Comparison of ENCODE assay signal across 9 cellular contexts in genomic region chr6:109304284-109305015, GRCh38.
DNase-seq lines count a peak whose midpoint lies in the region; ATAC-seq and TF ChIP-seq lines count a peak whose summit lies in the region.
"Had no signal": no experiment of that assay in that cellular context is flagged by ENCODE, and none has a peak within 500 bp of the region (broad histone marks: within the 10 kb centered on the region; RNA-seq: fewer than 3 reads in every experiment).

No MANE protein-coding gene starts in this region.

- H3K27ac Mint-ChIP-seq in CD8-positive, alpha-beta T cell: no peak overlapping the region

- no peak overlapping the region for H3K4me3 Mint-ChIP-seq in CD8-positive, alpha-beta T cell

- H3K36me3 Mint-ChIP-seq in CD8-positive, alpha-beta T cell: no peaks in the 10 kb centered on the region

- H3K36me3 ChIP-seq in mesodermal cell (ENCODE audit: control insufficient read depth, insufficient read depth, low read length): no peaks in the 10 kb centered on the region
- H3K36me3 ChIP-seq in CD8-positive, alpha-beta T cell (ENCODE audit: insufficient read depth, low read length): no peaks in the 10 kb centered on the region

- 70 to 81% methylated on average over 3 of the region's 3 CpGs for WGBS in mesodermal cell (ENCODE audit: insufficient coverage in 2 of 2), 2 experiments

- DNase-seq in GM12865 (ENCODE audit: low read depth) (peak; percentile 30), SKM-1 treated with dmso at 0.1 percent for 144 hours (lab: John Stamatoyannopoulos, UW; ENCODE audit: unreplicated experiment) (peak; percentile 53), ureter (ENCODE audit: low spot score) (no peak)
- DNase-seq in CD8-positive, alpha-beta T cell: no peak
- DNase-seq: RPMI8226 had no signal

- peaks cover 35% of the 10 kb centered on the region for H3K4me1 ChIP-seq in mesodermal cell (ENCODE audit: control insufficient read depth, insufficient read depth, low read length, poor library complexity, severe bottlenecking)
- H3K4me1 ChIP-seq in CD8-positive, alpha-beta T cell (ENCODE audit: insufficient read depth, low read length): no peaks in the 10 kb centered on the region

- H3K4me1 Mint-ChIP-seq in CD8-positive, alpha-beta T cell (ENCODE audit: low read depth): peaks cover 5% of the 10 kb centered on the region

- ATAC-seq in HG02610 (IDR thresholded peaks at IDR 0.05; ENCODE audit: unreplicated experiment) (peak; percentile 76), GM21528 (IDR thresholded peaks at IDR 0.05; ENCODE audit: low FRiP score, unreplicated experiment) (no peak), HG03521 (IDR thresholded peaks at IDR 0.05; ENCODE audit: unreplicated experiment) (no peak)
- ATAC-seq in CD8-positive, alpha-beta T cell: no peak

- H3K27ac ChIP-seq in mesodermal cell (ENCODE audit: low read depth, low read length, severe bottlenecking): peak overlapping the region; percentile 3
- no peak overlapping the region for H3K27ac ChIP-seq in CD8-positive, alpha-beta T cell (ENCODE audit: low read depth, low read length)

- H3K27me3 ChIP-seq in CD8-positive, alpha-beta T cell (ENCODE audit: insufficient read depth, low read length): no peaks in the 10 kb centered on the region

- POLR2A ChIA-PET in CD8-positive, alpha-beta T cell (lab: Charles Lee): no interaction called here

- intact Hi-C loops in CD8-positive, alpha-beta T cell (cut with DNase I, micrococcal nuclease): no loop called here

- CTCF ChIA-PET in CD8-positive, alpha-beta T cell (lab: Charles Lee): interaction anchor here (0.5 kb wide), 1 partner anchor 1215 kb away, joined by 3 read pairs; no protein-coding TSS in a partner anchor

- H3K9me3 Mint-ChIP-seq in CD8-positive, alpha-beta T cell: no peaks in the 10 kb centered on the region

- H3K4me3 ChIP-seq in GM12865 (ENCODE audit: low read depth, low read length): no peak overlapping the region
- H3K4me3 ChIP-seq in mesodermal cell (ENCODE audit: extremely low read depth, insufficient read depth, low read length, poor library complexity, severe bottlenecking): no peak overlapping the region
- H3K4me3 ChIP-seq in CD8-positive, alpha-beta T cell (ENCODE audit: low read depth, low read length): no peak overlapping the region

- H3K9me3 ChIP-seq in mesodermal cell (ENCODE audit: control insufficient read depth, low read length): no peaks in the 10 kb centered on the region
- H3K9me3 ChIP-seq in CD8-positive, alpha-beta T cell (ENCODE audit: low read length): no peaks in the 10 kb centered on the region

- no peaks in the 10 kb centered on the region for H3K27me3 Mint-ChIP-seq in CD8-positive, alpha-beta T cell (ENCODE audit: low read depth)

- TF ChIP-seq CTCF in GM12865 (IDR thresholded peaks at IDR 0.05; ENCODE audit: insufficient read depth, low read depth, low read length, missing control alignments): no peak
- no peak for TF ChIP-seq CTCF in CD8-positive, alpha-beta T cell (IDR thresholded peaks at IDR 0.05)

Comparison
In these comparisons a context has a peak if more than half of its experiments do, and no peak if none do; other contexts are left out.
1. DNase-seq: peak in GM12865 (single experiment) and SKM-1 treated with dmso at 0.1 percent for 144 hours (single experiment); none in ureter (single experiment) and CD8-positive, alpha-beta T cell (0 of 7).